In the genomic region with DNA sequence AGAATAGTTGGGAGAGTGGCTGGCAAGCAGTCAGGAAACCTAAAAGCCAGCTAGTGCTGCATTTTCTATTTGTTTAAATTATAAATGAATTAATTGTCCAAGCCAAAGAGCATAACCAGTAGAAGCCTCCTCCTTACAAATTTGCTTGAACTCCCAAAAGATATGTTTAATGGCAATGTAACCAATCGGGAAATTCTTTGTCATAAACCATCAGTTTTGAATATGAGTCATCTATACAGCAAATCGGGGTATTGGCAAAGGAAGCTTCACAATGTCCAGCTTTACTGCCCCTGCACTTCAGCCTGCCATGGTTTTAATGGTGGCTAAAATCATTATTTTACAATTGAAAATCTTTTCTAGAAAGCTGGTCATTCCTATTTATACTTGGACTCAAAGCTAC, we compare ENCODE assay signal across 22 cellular contexts.
"Had no signal": no experiment of that assay in that cellular context is flagged by ENCODE, and none has a peak within 500 bp of the region (broad histone marks: within the 10 kb centered on the region; RNA-seq: fewer than 3 reads in every experiment).

No MANE protein-coding gene starts in this region.

- FAIRE-seq: kidney had no signal

- H3K36me3 ChIP-seq: colonic mucosa, esophagus squamous epithelium, gastrocnemius medialis, left lung, neutrophil, prostate gland, right atrium auricular region, stomach, thyroid gland had no signal

- DNase-seq: colonic mucosa; dermis blood vessel endothelial cell; effector memory CD4-positive, alpha-beta T cell; erythroblast; esophagus squamous epithelium; gastrocnemius medialis; head of caudate nucleus; kidney; left lung; mesenchymal stem cell; mucosa of descending colon; naive B cell; stimulated activated CD4-positive, alpha-beta T cell treated with anti-CD3 and anti-CD28 coated beads, Interleukin-2, amount 100 ng/mL, for 24 hours; stimulated activated CD4-positive, alpha-beta T cell treated with anti-CD3 and anti-CD28 coated beads, Interleukin-4, amount 100 ng/mL, for 24 hours; stimulated activated naive CD4-positive, alpha-beta T cell treated with Interleukin-2 at 50 U/mL for 16 hours; stomach; thyroid gland had no signal

- H3K4me3 ChIP-seq: colonic mucosa, esophagus squamous epithelium, gastrocnemius medialis, left lung, mucosa of descending colon, prostate gland, right atrium auricular region, smooth muscle cell, stomach, thyroid gland had no signal

- H3K9ac ChIP-seq: parathyroid adenoma had no signal

- H3K79me2 ChIP-seq: parathyroid adenoma had no signal

- H3K4me1 ChIP-seq: colonic mucosa, gastrocnemius medialis, parathyroid adenoma, prostate gland, right atrium auricular region, thyroid gland had no signal

- H2AFZ ChIP-seq: parathyroid adenoma had no signal

- H3K27me3 ChIP-seq: colonic mucosa, esophagus squamous epithelium, gastrocnemius medialis, left lung, neutrophil, right atrium auricular region, stomach, thyroid gland had no signal

- H3K4me2 ChIP-seq: smooth muscle cell had no signal

- H3K9me3 ChIP-seq: colonic mucosa, esophagus squamous epithelium, gastrocnemius medialis, left lung, mucosa of descending colon, neutrophil, prostate gland, right atrium auricular region, stomach, thyroid gland had no signal

- H3K27ac ChIP-seq: colonic mucosa, esophagus squamous epithelium, gastrocnemius medialis, left lung, neutrophil, parathyroid adenoma, prostate gland, right atrium auricular region, stomach, thyroid gland had no signal
